18 cellular contexts compared by ENCODE assay signal in the genomic region with DNA sequence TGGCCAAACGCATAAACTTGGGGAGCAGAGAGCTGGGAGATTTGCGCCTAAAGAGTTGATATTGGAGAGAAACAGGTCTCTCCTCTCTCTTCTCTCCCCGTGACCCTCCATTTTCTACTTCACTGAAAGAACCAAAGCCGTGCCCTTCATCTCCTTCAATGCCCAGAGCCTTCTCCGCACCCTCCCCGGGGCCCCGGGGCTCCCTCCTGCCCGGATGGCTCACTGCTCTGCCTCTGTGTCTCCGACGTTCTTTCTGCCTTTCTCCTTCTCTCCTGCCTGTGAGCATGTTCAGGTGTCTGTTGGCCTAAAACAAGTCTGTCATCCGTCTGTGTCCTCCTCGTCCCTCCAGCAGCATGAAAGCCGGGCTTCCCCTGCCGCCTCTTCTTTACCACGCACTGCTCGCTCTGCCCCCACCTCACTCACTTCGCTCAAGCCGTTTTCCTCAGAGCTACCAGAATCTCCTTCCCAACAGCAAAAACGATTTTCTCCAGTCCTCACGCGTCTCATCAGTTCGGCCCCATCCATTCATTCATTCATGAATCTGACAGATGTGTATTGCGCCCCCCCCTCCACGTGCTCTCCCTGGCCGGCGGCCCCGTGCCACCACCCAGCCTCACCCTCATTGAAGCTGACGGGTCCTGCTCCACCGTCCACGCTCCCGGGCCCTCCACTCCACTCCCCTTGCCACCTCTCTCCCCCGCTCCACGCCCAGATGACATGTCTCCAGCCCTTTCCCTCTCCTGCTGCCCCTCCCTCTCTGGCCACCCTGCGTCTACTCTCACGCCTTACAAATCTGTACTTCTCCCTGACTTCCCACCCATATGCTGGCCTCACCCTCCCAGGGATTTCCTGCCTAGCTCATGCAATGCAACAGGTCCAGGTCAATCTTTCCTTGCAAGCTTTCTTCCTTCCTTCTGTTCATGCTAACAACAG. TPM values are rescaled to one million over a fixed set of nuclear protein-coding genes. Genes with fewer than 3 reads are reported as not detected.
DNase-seq lines count a peak whose midpoint lies in the region; ATAC-seq and TF ChIP-seq lines count a peak whose summit lies in the region.
"Had no signal": no experiment of that assay in that cellular context is flagged by ENCODE, and none has a peak within 500 bp of the region (broad histone marks: within the 10 kb centered on the region; RNA-seq: fewer than 3 reads in every experiment).

No MANE protein-coding gene starts in this region.

- H3K27ac Mint-ChIP-seq in activated naive CD4-positive, alpha-beta T cell treated with anti-CD3 and anti-CD28 coated beads, Interleukin-2, amount 50 U/mL, for 24 hours, result no peak overlapping the region
- H3K27ac Mint-ChIP-seq in activated CD8-positive, alpha-beta T cell treated with anti-CD3 and anti-CD28 coated beads, Interleukin-2, amount 10 ng/mL, durations not matched to agents 7 days and 5 days, result peak overlapping the region; percentile 85
- peak overlapping the region; percentile 24 for H3K27ac Mint-ChIP-seq in type B pancreatic cell

- POLR2A ChIA-PET in activated CD8-positive, alpha-beta T cell treated with anti-CD3 and anti-CD28 coated beads, Interleukin-2, amount 10 ng/mL, durations not matched to agents 7 days and 5 days (lab: Charles Lee), result interaction anchor here (0.6 kb wide), 1 partner anchor 508 kb away, joined by 4 read pairs; no protein-coding TSS in a partner anchor

- dilution Hi-C loops in mammary epithelial cell (cut with HindIII; ENCODE audit: low sequenced_read_pairs), result loop anchor here (5.0 kb wide), 1 partner anchor 64 kb away; no protein-coding TSS in a partner anchor

- H3K9ac ChIP-seq in mammary epithelial cell (ENCODE audit: insufficient read depth, low read length), result no peak overlapping the region

- no peaks in the 10 kb centered on the region for H4K20me1 ChIP-seq in mammary epithelial cell (ENCODE audit: insufficient read depth, low read length)

- TF ChIP-seq CTCF in type B pancreatic cell (conservative IDR thresholded peaks at IDR 0.05) (no peak), mammary epithelial cell (conservative IDR thresholded peaks at IDR 0.05 in 1 of 2, IDR thresholded peaks at IDR 0.05 in 1 of 2; ENCODE audit: extremely low read depth in 1 of 2, insufficient read depth in 1 of 2, low read depth in 1 of 2, low read length in 2 of 2) (no peak)

- in situ Hi-C loops in mammary epithelial cell (cut with MboI; ENCODE audit: low sequenced_read_pairs in 2 of 2), result no loop called here

- DNase-seq in activated naive CD4-positive, alpha-beta T cell (lab: John Stamatoyannopoulos, UW), result no peak
- no peak for DNase-seq in activated CD8-positive, alpha-beta T cell treated with anti-CD3 and anti-CD28 coated beads, Interleukin-2, amount 10 ng/mL, durations not matched to agents 7 days and 5 days
- peak; percentile 81 for DNase-seq in mesenteric fat pad (ENCODE audit: low spot score)
- no peak for DNase-seq in type B pancreatic cell (ENCODE audit: extremely low spot score, unreplicated experiment)
- DNase-seq in UCSD-AML1 (lab: John Stamatoyannopoulos, UW; ENCODE audit: unreplicated experiment), result no peak
- DNase-seq in activated T-cell treated with anti-CD3 and anti-CD28 coated beads, Interleukin-2, amount 50 U/mL, for 48 hours, result no peak
- no peak for DNase-seq in mammary epithelial cell
- DNase-seq: foreskin melanocyte; GOT3; left ventricle myocardium inferior; NCI-H1930; NCI-H510A; psoas muscle; SHP77 treated with DMSO at 0.1 percent for 48 hours; stimulated activated CD4-positive, alpha-beta T cell treated with anti-CD3 and anti-CD28 coated beads, Interleukin-12 subunit alpha, Interleukin-12 subunit beta, amount 100 ng/mL, for 4 hours had no signal

- H3K27me3 Mint-ChIP-seq in activated naive CD4-positive, alpha-beta T cell treated with anti-CD3 and anti-CD28 coated beads, Interleukin-2, amount 50 U/mL, for 24 hours, result no peaks in the 10 kb centered on the region
- H3K27me3 Mint-ChIP-seq in activated CD8-positive, alpha-beta T cell treated with anti-CD3 and anti-CD28 coated beads, Interleukin-2, amount 10 ng/mL, durations not matched to agents 7 days and 5 days (ENCODE audit: low read depth), result peaks cover 6% of the 10 kb centered on the region
- H3K27me3 Mint-ChIP-seq in type B pancreatic cell, result peaks cover 34% of the 10 kb centered on the region

- H2AFZ ChIP-seq in mammary epithelial cell (ENCODE audit: low read depth, low read length), result no peak overlapping the region

- CTCF ChIA-PET in activated CD8-positive, alpha-beta T cell treated with anti-CD3 and anti-CD28 coated beads, Interleukin-2, amount 10 ng/mL, durations not matched to agents 7 days and 5 days (lab: Charles Lee), result interaction anchor here (1.0 to 1.1 kb wide), 2 partner anchors 49 to 243 kb away, joined by 3 to 8 read pairs; no protein-coding TSS in a partner anchor
- CTCF ChIA-PET in mammary epithelial cell (lab: Charles Lee; ENCODE audit: low non-redundant PET), result no interaction called here

- no peaks in the 10 kb centered on the region for H3K36me3 Mint-ChIP-seq in activated naive CD4-positive, alpha-beta T cell treated with anti-CD3 and anti-CD28 coated beads, Interleukin-2, amount 50 U/mL, for 24 hours
- peaks cover 39% of the 10 kb centered on the region for H3K36me3 Mint-ChIP-seq in activated CD8-positive, alpha-beta T cell treated with anti-CD3 and anti-CD28 coated beads, Interleukin-2, amount 10 ng/mL, durations not matched to agents 7 days and 5 days (ENCODE audit: low read depth)
- H3K36me3 Mint-ChIP-seq in type B pancreatic cell, result no peaks in the 10 kb centered on the region

- ATAC-seq in activated CD8-positive, alpha-beta T cell treated with anti-CD3 and anti-CD28 coated beads, Interleukin-2, amount 10 ng/mL, durations not matched to agents 7 days and 5 days, result no peak

- H3K27me3 ChIP-seq in mammary epithelial cell (ENCODE audit: insufficient read depth, low read length), result peaks cover 8% of the 10 kb centered on the region

- WGBS in mammary epithelial cell (ENCODE audit: low coverage, missing lambda C conversion rate), result 50% methylated on average over 21 of the region's 35 CpGs

- peaks cover 48% of the 10 kb centered on the region for H3K4me1 Mint-ChIP-seq in activated naive CD4-positive, alpha-beta T cell treated with anti-CD3 and anti-CD28 coated beads, Interleukin-2, amount 50 U/mL, for 24 hours
- peaks cover 62% of the 10 kb centered on the region for H3K4me1 Mint-ChIP-seq in activated CD8-positive, alpha-beta T cell treated with anti-CD3 and anti-CD28 coated beads, Interleukin-2, amount 10 ng/mL, durations not matched to agents 7 days and 5 days (ENCODE audit: low read depth)
- peaks cover 14% of the 10 kb centered on the region for H3K4me1 Mint-ChIP-seq in type B pancreatic cell (ENCODE audit: unreplicated experiment)

- H3K9me3 ChIP-seq in mammary epithelial cell (replicated peaks; ENCODE audit: insufficient read depth, low read length), result no peaks in the 10 kb centered on the region
- H3K9me3 ChIP-seq: left ventricle myocardium inferior, psoas muscle had no signal

- H3K4me1 ChIP-seq in mammary epithelial cell (ENCODE audit: insufficient read depth, low read length), result no peaks in the 10 kb centered on the region
- H3K4me1 ChIP-seq: psoas muscle had no signal

- peak overlapping the region; percentile 2 for H3K4me3 Mint-ChIP-seq in activated naive CD4-positive, alpha-beta T cell treated with anti-CD3 and anti-CD28 coated beads, Interleukin-2, amount 50 U/mL, for 24 hours
- H3K4me3 Mint-ChIP-seq in activated CD8-positive, alpha-beta T cell treated with anti-CD3 and anti-CD28 coated beads, Interleukin-2, amount 10 ng/mL, durations not matched to agents 7 days and 5 days, result peak overlapping the region; percentile 13
- no peak overlapping the region for H3K4me3 Mint-ChIP-seq in type B pancreatic cell

- no peaks in the 10 kb centered on the region for H3K36me3 ChIP-seq in mammary epithelial cell (ENCODE audit: insufficient read depth, low read length)
- H3K36me3 ChIP-seq: left ventricle myocardium inferior had no signal

- H3K79me2 ChIP-seq in mammary epithelial cell (ENCODE audit: insufficient read depth, low read length), result no peaks in the 10 kb centered on the region

- H3K4me2 ChIP-seq in mammary epithelial cell (ENCODE audit: insufficient read depth, low read depth, low read length), result no peak overlapping the region

- no peak overlapping the region for H3K4me3 ChIP-seq in mammary epithelial cell (replicated peaks in 1 of 3; ENCODE audit: insufficient read depth in 1 of 3, low read depth in 2 of 3, low read length in 3 of 3)
- H3K4me3 ChIP-seq: coronary artery, psoas muscle had no signal

- no TSS peak for BruUV-seq in mammary epithelial cell (replicated peaks; lab: Mats Ljungman, UMichigan)

- intact Hi-C loops in mammary epithelial cell (cut with micrococcal nuclease), result no loop called here

- no peak overlapping the region for H3K27ac ChIP-seq in mammary epithelial cell (ENCODE audit: insufficient read depth, low read depth, low read length)
- H3K27ac ChIP-seq: coronary artery, left ventricle myocardium inferior, psoas muscle had no signal

- H3K9me3 Mint-ChIP-seq in activated naive CD4-positive, alpha-beta T cell treated with anti-CD3 and anti-CD28 coated beads, Interleukin-2, amount 50 U/mL, for 24 hours, result no peaks in the 10 kb centered on the region
- H3K9me3 Mint-ChIP-seq in activated CD8-positive, alpha-beta T cell treated with anti-CD3 and anti-CD28 coated beads, Interleukin-2, amount 10 ng/mL, durations not matched to agents 7 days and 5 days (ENCODE audit: insufficient read depth), result peaks cover 13% of the 10 kb centered on the region
- no peaks in the 10 kb centered on the region for H3K9me3 Mint-ChIP-seq in type B pancreatic cell

RNA-seq across cellular contexts. Expression of a gene that starts 10.2 kb away (rescaled TPM):
- under 1 TPM in 1 of 2 experiments, not detected in 1; 0.05 TPM for total RNA-seq in activated CD8-positive, alpha-beta T cell treated with anti-CD3 and anti-CD28 coated beads, Interleukin-2, amount 10 ng/mL, durations not matched to agents 7 days and 5 days
- total RNA-seq in mesenteric fat pad (not detected), type B pancreatic cell (ENCODE audit: low replicate concordance) (1.9 and 2.4 TPM in 2 replicates), mammary epithelial cell (not detected)
- polyA plus RNA-seq in mammary epithelial cell, result not detected
- not detected for polyA minus RNA-seq in mammary epithelial cell
- polyA plus RNA-seq: AG04450 had no signal
